1 cellular context compared by ENCODE assay signal in the genomic region with DNA sequence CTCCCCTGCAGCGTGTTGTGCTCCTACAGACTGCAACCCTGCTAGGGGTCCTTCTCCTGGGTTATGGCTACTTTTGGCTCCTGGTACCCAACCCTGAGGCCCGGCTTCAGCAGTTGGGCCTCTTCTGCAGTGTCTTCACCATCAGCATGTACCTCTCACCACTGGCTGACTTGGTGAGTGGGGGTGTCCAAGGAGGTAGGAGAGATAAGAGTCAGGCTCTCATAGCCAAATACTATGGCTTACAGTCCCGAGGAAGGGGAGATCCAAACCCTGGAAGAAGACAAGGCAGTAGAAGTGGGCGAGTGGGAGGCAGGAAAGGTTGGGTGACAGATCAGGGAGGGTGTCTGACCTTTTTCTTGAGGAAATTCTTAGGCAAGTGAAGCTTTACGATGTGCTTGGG.
TF ChIP-seq lines count a peak whose summit lies in the region.

No MANE protein-coding gene starts in this region.

TF ChIP-seq in liver, 16 proteins besides CTCF, POLR2A, EP300 and RAD21:
- TF ChIP-seq ATF3 (IDR thresholded peaks at IDR 0.05) (no peak), NR2F2 (IDR thresholded peaks at IDR 0.05) (no peak), YY1 (IDR thresholded peaks at IDR 0.05) (no peak), JUND (IDR thresholded peaks at IDR 0.05) (no peak), GABPA (IDR thresholded peaks at IDR 0.05 in 1 of 2, conservative IDR thresholded peaks at IDR 0.05 in 1 of 2) (no peak), FOXA1 (IDR thresholded peaks at IDR 0.05) (no peak), TAF1 (conservative IDR thresholded peaks at IDR 0.05) (no peak), SP1 (IDR thresholded peaks at IDR 0.05) (no peak), HNF4A (conservative IDR thresholded peaks at IDR 0.05) (no peak), RXRA (IDR thresholded peaks at IDR 0.05) (no peak), FOXA2 (IDR thresholded peaks at IDR 0.05) (no peak), EGR1 (IDR thresholded peaks at IDR 0.05; ENCODE audit: low read depth in 2 of 2) (no peak), HNF4G (IDR thresholded peaks at IDR 0.05) (no peak)
- TF ChIP-seq, protein P1, sequence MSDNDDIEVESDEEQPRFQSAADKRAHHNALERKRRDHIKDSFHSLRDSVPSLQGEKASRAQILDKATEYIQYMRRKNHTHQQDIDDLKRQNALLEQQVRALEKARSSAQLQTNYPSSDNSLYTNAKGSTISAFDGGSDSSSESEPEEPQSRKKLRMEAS (IDR thresholded peaks at IDR 0.05), result no peak
- TF ChIP-seq, protein P2, sequence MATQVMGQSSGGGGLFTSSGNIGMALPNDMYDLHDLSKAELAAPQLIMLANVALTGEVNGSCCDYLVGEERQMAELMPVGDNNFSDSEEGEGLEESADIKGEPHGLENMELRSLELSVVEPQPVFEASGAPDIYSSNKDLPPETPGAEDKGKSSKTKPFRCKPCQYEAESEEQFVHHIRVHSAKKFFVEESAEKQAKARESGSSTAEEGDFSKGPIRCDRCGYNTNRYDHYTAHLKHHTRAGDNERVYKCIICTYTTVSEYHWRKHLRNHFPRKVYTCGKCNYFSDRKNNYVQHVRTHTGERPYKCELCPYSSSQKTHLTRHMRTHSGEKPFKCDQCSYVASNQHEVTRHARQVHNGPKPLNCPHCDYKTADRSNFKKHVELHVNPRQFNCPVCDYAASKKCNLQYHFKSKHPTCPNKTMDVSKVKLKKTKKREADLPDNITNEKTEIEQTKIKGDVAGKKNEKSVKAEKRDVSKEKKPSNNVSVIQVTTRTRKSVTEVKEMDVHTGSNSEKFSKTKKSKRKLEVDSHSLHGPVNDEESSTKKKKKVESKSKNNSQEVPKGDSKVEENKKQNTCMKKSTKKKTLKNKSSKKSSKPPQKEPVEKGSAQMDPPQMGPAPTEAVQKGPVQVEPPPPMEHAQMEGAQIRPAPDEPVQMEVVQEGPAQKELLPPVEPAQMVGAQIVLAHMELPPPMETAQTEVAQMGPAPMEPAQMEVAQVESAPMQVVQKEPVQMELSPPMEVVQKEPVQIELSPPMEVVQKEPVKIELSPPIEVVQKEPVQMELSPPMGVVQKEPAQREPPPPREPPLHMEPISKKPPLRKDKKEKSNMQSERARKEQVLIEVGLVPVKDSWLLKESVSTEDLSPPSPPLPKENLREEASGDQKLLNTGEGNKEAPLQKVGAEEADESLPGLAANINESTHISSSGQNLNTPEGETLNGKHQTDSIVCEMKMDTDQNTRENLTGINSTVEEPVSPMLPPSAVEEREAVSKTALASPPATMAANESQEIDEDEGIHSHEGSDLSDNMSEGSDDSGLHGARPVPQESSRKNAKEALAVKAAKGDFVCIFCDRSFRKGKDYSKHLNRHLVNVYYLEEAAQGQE (IDR thresholded peaks at IDR 0.05), result no peak
- TF ChIP-seq, protein P3, sequence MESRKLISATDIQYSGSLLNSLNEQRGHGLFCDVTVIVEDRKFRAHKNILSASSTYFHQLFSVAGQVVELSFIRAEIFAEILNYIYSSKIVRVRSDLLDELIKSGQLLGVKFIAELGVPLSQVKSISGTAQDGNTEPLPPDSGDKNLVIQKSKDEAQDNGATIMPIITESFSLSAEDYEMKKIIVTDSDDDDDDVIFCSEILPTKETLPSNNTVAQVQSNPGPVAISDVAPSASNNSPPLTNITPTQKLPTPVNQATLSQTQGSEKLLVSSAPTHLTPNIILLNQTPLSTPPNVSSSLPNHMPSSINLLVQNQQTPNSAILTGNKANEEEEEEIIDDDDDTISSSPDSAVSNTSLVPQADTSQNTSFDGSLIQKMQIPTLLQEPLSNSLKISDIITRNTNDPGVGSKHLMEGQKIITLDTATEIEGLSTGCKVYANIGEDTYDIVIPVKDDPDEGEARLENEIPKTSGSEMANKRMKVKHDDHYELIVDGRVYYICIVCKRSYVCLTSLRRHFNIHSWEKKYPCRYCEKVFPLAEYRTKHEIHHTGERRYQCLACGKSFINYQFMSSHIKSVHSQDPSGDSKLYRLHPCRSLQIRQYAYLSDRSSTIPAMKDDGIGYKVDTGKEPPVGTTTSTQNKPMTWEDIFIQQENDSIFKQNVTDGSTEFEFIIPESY (IDR thresholded peaks at IDR 0.05), result no peak
TF ChIP-seq in liver: peak in this region for 0.
